24 cellular contexts compared by ENCODE assay signal in genomic region chr16:57253410-57253927, GRCh38. TPM values are rescaled to one million over a fixed set of nuclear protein-coding genes. Genes with fewer than 3 reads are reported as not detected.
DNase-seq lines count a peak whose midpoint lies in the region; ATAC-seq, FAIRE-seq and TF ChIP-seq lines count a peak whose summit lies in the region.
"Had no signal": no experiment of that assay in that cellular context is flagged by ENCODE, and none has a peak within 500 bp of the region (broad histone marks: within the 10 kb centered on the region; RNA-seq: fewer than 3 reads in every experiment).

No MANE protein-coding gene starts in this region.

- CTCF ChIA-PET in activated CD4-positive, alpha-beta memory T cell treated with anti-CD3 and anti-CD28 coated beads, Interleukin-2, amount 10 ng/mL, durations not matched to agents 7 days and 5 days (lab: Charles Lee): no interaction called here

- no peaks in the 10 kb centered on the region for H3K4me1 Mint-ChIP-seq in activated CD4-positive, alpha-beta memory T cell treated with anti-CD3 and anti-CD28 coated beads, Interleukin-2, amount 10 ng/mL, durations not matched to agents 7 days and 5 days

- no peak for FAIRE-seq in bronchial epithelial cell (lab: Jason Lieb, UNC)
- FAIRE-seq in kidney (lab: Jason Lieb, UNC): no peak
- FAIRE-seq: G401.6 had no signal

- peak overlapping the region; percentile 61 to 76 for H3K27ac ChIP-seq in kidney (ENCODE audit: low read depth in 2 of 2, low read length in 2 of 2)
- H3K27ac ChIP-seq: testis had no signal

- no peaks in the 10 kb centered on the region for H3K9me3 ChIP-seq in kidney (ENCODE audit: control insufficient read depth in 1 of 2, low read length in 2 of 2)
- H3K9me3 ChIP-seq: BE2C, testis had no signal

- H3K4me1 ChIP-seq in kidney (ENCODE audit: control insufficient read depth in 1 of 2, insufficient read depth in 1 of 2, low read depth in 1 of 2, low read length in 2 of 2): peaks cover 8 to 28% of the 10 kb centered on the region in 2 donors
- H3K4me1 ChIP-seq: BE2C, testis had no signal

- no peak for ATAC-seq in SK-N-SH treated with all-trans-retinoic acid at 6 μM for 48 hours
- ATAC-seq: activated CD8-positive, alpha-beta T cell treated with anti-CD3 and anti-CD28 coated beads for 36 hours; activated naive CD4-positive, alpha-beta T cell treated with anti-CD3 and anti-CD28 coated beads, Interleukin-2, amount 50 U/mL, for 72 hours had no signal

- H3K4me3 ChIP-seq in bronchial epithelial cell (ENCODE audit: low read depth, low read length) (no peak overlapping the region), kidney (ENCODE audit: low read length in 2 of 2) (peak overlapping the region in 1 of 2 donors; percentile 0)
- H3K4me3 ChIP-seq: testis had no signal

- intact Hi-C loops in kidney (cut with DNase I): no loop called here

- H3K4me3 Mint-ChIP-seq in activated CD4-positive, alpha-beta memory T cell treated with anti-CD3 and anti-CD28 coated beads, Interleukin-2, amount 10 ng/mL, durations not matched to agents 7 days and 5 days: no peak overlapping the region
- H3K4me3 Mint-ChIP-seq: activated CD8-positive, alpha-beta T cell treated with anti-CD3 and anti-CD28 coated beads for 36 hours had no signal

- H3K27me3 Mint-ChIP-seq in activated CD4-positive, alpha-beta memory T cell treated with anti-CD3 and anti-CD28 coated beads, Interleukin-2, amount 10 ng/mL, durations not matched to agents 7 days and 5 days: no peaks in the 10 kb centered on the region
- H3K27me3 Mint-ChIP-seq: activated CD8-positive, alpha-beta T cell treated with anti-CD3 and anti-CD28 coated beads for 36 hours had no signal

- no peaks in the 10 kb centered on the region for H3K27me3 ChIP-seq in bronchial epithelial cell (ENCODE audit: control insufficient read depth, insufficient read depth, low read length)
- H3K27me3 ChIP-seq: BE2C, testis had no signal

- POLR2A ChIA-PET in activated CD4-positive, alpha-beta memory T cell treated with anti-CD3 and anti-CD28 coated beads, Interleukin-2, amount 10 ng/mL, durations not matched to agents 7 days and 5 days (lab: Charles Lee): no interaction called here

- peaks cover 4% of the 10 kb centered on the region for H3K9me3 Mint-ChIP-seq in activated CD4-positive, alpha-beta memory T cell treated with anti-CD3 and anti-CD28 coated beads, Interleukin-2, amount 10 ng/mL, durations not matched to agents 7 days and 5 days
- H3K9me3 Mint-ChIP-seq: activated CD8-positive, alpha-beta T cell treated with anti-CD3 and anti-CD28 coated beads for 36 hours; activated naive CD4-positive, alpha-beta T cell treated with anti-CD3 and anti-CD28 coated beads, Interleukin-2, amount 50 U/mL, for 72 hours; activated T-helper 2 cell treated with anti-CD3 and anti-CD28 coated beads, Interferon-gamma antibody, Interleukin-2, Interleukin-4, amounts not matched to agents 10 μg/mL and 5 μg/mL and 100 μg/mL, durations not matched to agents 14 hours and 24 hours and 36 hours had no signal

- no peak for TF ChIP-seq CTCF in bronchial epithelial cell (IDR thresholded peaks at IDR 0.05; ENCODE audit: insufficient read depth, low read length, severe bottlenecking)
- TF ChIP-seq CTCF in kidney (IDR thresholded peaks at IDR 0.05; ENCODE audit: borderline replicate concordance, extremely low read depth, insufficient read depth): no peak

- no peak overlapping the region for H3K9ac ChIP-seq in kidney (ENCODE audit: low read length in 2 of 2)

- peak; percentile 23 for DNase-seq in ELR (ENCODE audit: low read depth)
- peak; percentile 70 for DNase-seq in bronchial epithelial cell (ENCODE audit: low read depth)
- no peak for DNase-seq in kidney
- DNase-seq in renal cortical epithelial cell (ENCODE audit: low read depth): peak; percentile 87
- DNase-seq in activated CD4-positive, alpha-beta memory T cell treated with anti-CD3 and anti-CD28 coated beads, Interleukin-2, amount 10 ng/mL, durations not matched to agents 7 days and 5 days: no peak
- no peak for DNase-seq in C1 segment of cervical spinal cord (lab: John Stamatoyannopoulos, UW)
- DNase-seq in activated naive CD4-positive, alpha-beta T cell treated with anti-CD3 and anti-CD28 coated beads, Interleukin-2, amount 50 U/mL, for 16 hours: no peak
- DNase-seq: ACHN; activated CD8-positive, alpha-beta T cell treated with anti-CD3 and anti-CD28 coated beads for 36 hours; anterior cingulate cortex; BE2C; cortex of kidney; DMS53; mesendoderm; NCI-H2081; NCI-H2227 treated with DMSO at 0.1 percent for 48 hours; RPMI8226; stimulated activated naive CD4-positive, alpha-beta T cell treated with Interleukin-2 at 50 U/mL for 16 hours; T-helper 1 cell; testis had no signal

- H3K36me3 ChIP-seq in bronchial epithelial cell (ENCODE audit: control insufficient read depth, insufficient read depth, low read length): peaks cover 15% of the 10 kb centered on the region
- peaks cover 19 to 52% of the 10 kb centered on the region in 2 donors for H3K36me3 ChIP-seq in kidney (ENCODE audit: control insufficient read depth in 1 of 2, insufficient read depth in 2 of 2, low read length in 2 of 2)

- H3K27ac Mint-ChIP-seq in activated CD4-positive, alpha-beta memory T cell treated with anti-CD3 and anti-CD28 coated beads, Interleukin-2, amount 10 ng/mL, durations not matched to agents 7 days and 5 days: no peak overlapping the region
- H3K27ac Mint-ChIP-seq: activated CD8-positive, alpha-beta T cell treated with anti-CD3 and anti-CD28 coated beads for 36 hours; activated naive CD4-positive, alpha-beta T cell treated with anti-CD3 and anti-CD28 coated beads, Interleukin-2, amount 50 U/mL, for 72 hours; activated T-helper 2 cell treated with anti-CD3 and anti-CD28 coated beads, Interferon-gamma antibody, Interleukin-2, Interleukin-4, amounts not matched to agents 10 μg/mL and 5 μg/mL and 100 μg/mL, durations not matched to agents 14 hours and 24 hours and 36 hours had no signal

- peaks cover 33% of the 10 kb centered on the region for H3K36me3 Mint-ChIP-seq in activated CD4-positive, alpha-beta memory T cell treated with anti-CD3 and anti-CD28 coated beads, Interleukin-2, amount 10 ng/mL, durations not matched to agents 7 days and 5 days (ENCODE audit: low read depth)

TF ChIP-seq in SK-N-SH treated with all-trans-retinoic acid at 6 μM for 48 hours, 23 proteins besides CTCF, POLR2A, EP300 and RAD21 (continues in another document):
- TF ChIP-seq GLIS3 (CRISPR knock-in tag; IDR thresholded peaks at IDR 0.05): no peak
- TF ChIP-seq CREB5 (CRISPR knock-in tag; IDR thresholded peaks at IDR 0.05; ENCODE audit: low read depth): no peak
- no peak for TF ChIP-seq ZC3H10 (CRISPR knock-in tag; IDR thresholded peaks at IDR 0.05)
- TF ChIP-seq OSR1 (CRISPR knock-in tag; IDR thresholded peaks at IDR 0.05): no peak
- no peak for TF ChIP-seq PATZ1 (CRISPR knock-in tag; IDR thresholded peaks at IDR 0.05; ENCODE audit: borderline replicate concordance)
- no peak for TF ChIP-seq CSRNP3 (CRISPR knock-in tag; IDR thresholded peaks at IDR 0.05)
- no peak for TF ChIP-seq ZNF565 (CRISPR knock-in tag; conservative IDR thresholded peaks at IDR 0.05; ENCODE audit: low read depth)
- TF ChIP-seq RARB (CRISPR knock-in tag; IDR thresholded peaks at IDR 0.05): no peak

RNA-seq across cellular contexts. Expression of gene ARL2BP, which starts 8.4 kb away (rescaled TPM):
- total RNA-seq in bronchial epithelial cell (63.8 and 71.3 TPM in 2 replicates), kidney (61.5 TPM), renal cortical epithelial cell (71.2 and 105 TPM in 2 replicates)
- 53.9 TPM for polyA plus RNA-seq in kidney (ENCODE audit: insufficient read depth, low read depth, low replicate concordance)
- total RNA-seq in activated CD4-positive, alpha-beta memory T cell treated with anti-CD3 and anti-CD28 coated beads, Interleukin-2, amount 10 ng/mL, durations not matched to agents 7 days and 5 days: 10 to 100 TPM; 32.8 to 32.9 TPM

RNA-seq across cellular contexts. Expression of gene PLLP, which starts 31.0 kb away (rescaled TPM):
- 3.3 and 13.7 TPM in 2 replicates for total RNA-seq in bronchial epithelial cell
- total RNA-seq in kidney: 64.4 TPM
- 83.8 TPM for polyA plus RNA-seq in kidney (ENCODE audit: insufficient read depth, low read depth, low replicate concordance)
- total RNA-seq in renal cortical epithelial cell: 20.6 and 66.5 TPM in 2 replicates
- total RNA-seq in activated CD4-positive, alpha-beta memory T cell treated with anti-CD3 and anti-CD28 coated beads, Interleukin-2, amount 10 ng/mL, durations not matched to agents 7 days and 5 days: under 1 TPM in 1 of 2 experiments, not detected in 1; 0.18 TPM

Comparison
In these comparisons a context has a peak if more than half of its experiments do, and no peak if none do; other contexts are left out.
1. DNase-seq: peak in ELR (single experiment), bronchial epithelial cell (single experiment) and renal cortical epithelial cell (single experiment); none in kidney (single experiment), activated CD4-positive, alpha-beta memory T cell treated with anti-CD3 and anti-CD28 coated beads, Interleukin-2, amount 10 ng/mL, durations not matched to agents 7 days and 5 days (single experiment), C1 segment of cervical spinal cord (0 of 14) and activated naive CD4-positive, alpha-beta T cell treated with anti-CD3 and anti-CD28 coated beads, Interleukin-2, amount 50 U/mL, for 16 hours (single experiment).